Comparison of ENCODE assay signal across 43 cellular contexts in genomic region chr5:138105709-138106108, GRCh38. TPM values are rescaled to one million over a fixed set of nuclear protein-coding genes. Genes with fewer than 3 reads are reported as not detected.
"Had no signal": no experiment of that assay in that cellular context is flagged by ENCODE, and none has a peak within 500 bp of the region (broad histone marks: within the 10 kb centered on the region; RNA-seq: fewer than 3 reads in every experiment).

No MANE protein-coding gene starts in this region.

- H3K4me1 ChIP-seq: adrenal gland, ascending aorta, breast epithelium had no signal

- ATAC-seq: activated naive CD4-positive, alpha-beta T cell treated with anti-CD3 and anti-CD28 coated beads, Interleukin-2, amount 50 U/mL, for 72 hours; activated naive CD8-positive, alpha-beta T cell treated with anti-CD3 and anti-CD28 coated beads, Interleukin-2, amount 50 U/mL, for 24 hours; activated T-cell treated with anti-CD3 and anti-CD28 coated beads, Interleukin-2, amount 50 U/mL, for 4 hours; activated T-cell treated with anti-CD3 and anti-CD28 coated beads, Interleukin-2, amount 50 U/mL, for 72 hours; activated T-helper 17 cell treated with anti-CD3 and anti-CD28 coated beads, Interleukin-2, amount 50 U/mL, for 72 hours; body of pancreas had no signal

- H3K27ac Mint-ChIP-seq: activated naive CD4-positive, alpha-beta T cell treated with anti-CD3 and anti-CD28 coated beads for 36 hours; activated naive CD4-positive, alpha-beta T cell treated with anti-CD3 and anti-CD28 coated beads, Interleukin-2, amount 10 ng/mL, durations not matched to agents 7 days and 5 days; activated naive CD4-positive, alpha-beta T cell treated with anti-CD3 and anti-CD28 coated beads, Interleukin-2, amount 50 U/mL, for 24 hours; activated naive CD4-positive, alpha-beta T cell treated with anti-CD3 and anti-CD28 coated beads, Interleukin-2, amount 50 U/mL, for 72 hours; activated naive CD8-positive, alpha-beta T cell; activated naive CD8-positive, alpha-beta T cell treated with anti-CD3 and anti-CD28 coated beads for 36 hours; activated naive CD8-positive, alpha-beta T cell treated with anti-CD3 and anti-CD28 coated beads, Interleukin-2, amount 10 ng/mL, durations not matched to agents 7 days and 5 days; activated naive CD8-positive, alpha-beta T cell treated with anti-CD3 and anti-CD28 coated beads, Interleukin-2, amount 50 U/mL, for 24 hours; activated T-cell treated with anti-CD3 and anti-CD28 coated beads, Interleukin-2, amount 50 U/mL, for 72 hours; activated T-helper 1 cell treated with anti-CD3 and anti-CD28 coated beads, Interleukin-12 subunit alpha, Interleukin-12 subunit beta, Interleukin-2, Interleukin-4 antibody, amounts not matched to agents 30 ng/mL and 10 ng/mL and 1 ng/mL, durations not matched to agents 14 hours and 24 hours and 36 hours; activated T-helper 17 cell treated with anti-CD3 and anti-CD28 coated beads, Interleukin-2, amount 50 U/mL, for 72 hours; activated T-helper 2 cell treated with anti-CD3 and anti-CD28 coated beads, Interferon-gamma antibody, Interleukin-2, Interleukin-4, amounts not matched to agents 10 μg/mL and 5 μg/mL and 100 μg/mL, durations not matched to agents 14 hours and 24 hours and 36 hours; brain had no signal

- FAIRE-seq: astrocyte, bronchial epithelial cell, colon had no signal

- H3K27me3 ChIP-seq: adrenal gland, ascending aorta, body of pancreas, brain microvascular endothelial cell, breast epithelium, cardiac muscle cell had no signal

- H3K9me3 ChIP-seq: adrenal gland, ascending aorta, body of pancreas, breast epithelium had no signal

- H3K4me3 Mint-ChIP-seq: activated naive CD4-positive, alpha-beta T cell treated with anti-CD3 and anti-CD28 coated beads for 36 hours; activated naive CD4-positive, alpha-beta T cell treated with anti-CD3 and anti-CD28 coated beads, Interleukin-2, amount 10 ng/mL, durations not matched to agents 7 days and 5 days; activated naive CD4-positive, alpha-beta T cell treated with anti-CD3 and anti-CD28 coated beads, Interleukin-2, amount 50 U/mL, for 24 hours; activated naive CD8-positive, alpha-beta T cell; activated naive CD8-positive, alpha-beta T cell treated with anti-CD3 and anti-CD28 coated beads for 36 hours; activated naive CD8-positive, alpha-beta T cell treated with anti-CD3 and anti-CD28 coated beads, Interleukin-2, amount 10 ng/mL, durations not matched to agents 7 days and 5 days; activated naive CD8-positive, alpha-beta T cell treated with anti-CD3 and anti-CD28 coated beads, Interleukin-2, amount 50 U/mL, for 24 hours; activated T-cell treated with anti-CD3 and anti-CD28 coated beads, Interleukin-2, amount 50 U/mL, for 4 hours; activated T-cell treated with anti-CD3 and anti-CD28 coated beads, Interleukin-2, amount 50 U/mL, for 72 hours; activated T-helper 1 cell treated with anti-CD3 and anti-CD28 coated beads, Interleukin-12 subunit alpha, Interleukin-12 subunit beta, Interleukin-2, Interleukin-4 antibody, amounts not matched to agents 30 ng/mL and 10 ng/mL and 1 ng/mL, durations not matched to agents 14 hours and 24 hours and 36 hours; activated T-helper 17 cell treated with anti-CD3 and anti-CD28 coated beads, Interleukin-2, amount 50 U/mL, for 72 hours; brain; central memory CD8-positive, alpha-beta T cell had no signal

- H3K36me3 Mint-ChIP-seq: activated naive CD4-positive, alpha-beta T cell treated with anti-CD3 and anti-CD28 coated beads, Interleukin-2, amount 10 ng/mL, durations not matched to agents 7 days and 5 days; activated naive CD4-positive, alpha-beta T cell treated with anti-CD3 and anti-CD28 coated beads, Interleukin-2, amount 50 U/mL, for 24 hours; activated naive CD4-positive, alpha-beta T cell treated with anti-CD3 and anti-CD28 coated beads, Interleukin-2, amount 50 U/mL, for 72 hours; activated naive CD8-positive, alpha-beta T cell; activated naive CD8-positive, alpha-beta T cell treated with anti-CD3 and anti-CD28 coated beads for 36 hours; activated naive CD8-positive, alpha-beta T cell treated with anti-CD3 and anti-CD28 coated beads, Interleukin-2, amount 10 ng/mL, durations not matched to agents 7 days and 5 days; brain had no signal

- H3K4me3 ChIP-seq: adrenal gland, ascending aorta, body of pancreas, breast epithelium, cardiac muscle cell had no signal

- H3K4me1 Mint-ChIP-seq: activated naive CD4-positive, alpha-beta T cell treated with anti-CD3 and anti-CD28 coated beads, Interleukin-2, amount 50 U/mL, for 24 hours; activated T-helper 17 cell treated with anti-CD3 and anti-CD28 coated beads, Interleukin-2, amount 50 U/mL, for 72 hours; central memory CD8-positive, alpha-beta T cell had no signal

- H3K36me3 ChIP-seq: adrenal gland, ascending aorta, brain microvascular endothelial cell, breast epithelium, cardiac muscle cell had no signal

- H3K9me3 Mint-ChIP-seq: activated naive CD4-positive, alpha-beta T cell treated with anti-CD3 and anti-CD28 coated beads for 36 hours; activated naive CD4-positive, alpha-beta T cell treated with anti-CD3 and anti-CD28 coated beads, Interleukin-2, amount 10 ng/mL, durations not matched to agents 7 days and 5 days; activated naive CD4-positive, alpha-beta T cell treated with anti-CD3 and anti-CD28 coated beads, Interleukin-2, amount 50 U/mL, for 24 hours; activated naive CD4-positive, alpha-beta T cell treated with anti-CD3 and anti-CD28 coated beads, Interleukin-2, amount 50 U/mL, for 72 hours; activated naive CD8-positive, alpha-beta T cell treated with anti-CD3 and anti-CD28 coated beads for 36 hours; activated naive CD8-positive, alpha-beta T cell treated with anti-CD3 and anti-CD28 coated beads, Interleukin-2, amount 50 U/mL, for 24 hours; activated T-cell treated with anti-CD3 and anti-CD28 coated beads, Interleukin-2, amount 50 U/mL, for 4 hours; activated T-cell treated with anti-CD3 and anti-CD28 coated beads, Interleukin-2, amount 50 U/mL, for 72 hours; activated T-helper 1 cell treated with anti-CD3 and anti-CD28 coated beads, Interleukin-12 subunit alpha, Interleukin-12 subunit beta, Interleukin-2, Interleukin-4 antibody, amounts not matched to agents 30 ng/mL and 10 ng/mL and 1 ng/mL, durations not matched to agents 14 hours and 24 hours and 36 hours; activated T-helper 17 cell treated with anti-CD3 and anti-CD28 coated beads, Interleukin-2, amount 50 U/mL, for 72 hours; activated T-helper 2 cell treated with anti-CD3 and anti-CD28 coated beads, Interferon-gamma antibody, Interleukin-2, Interleukin-4, amounts not matched to agents 10 μg/mL and 5 μg/mL and 100 μg/mL, durations not matched to agents 14 hours and 24 hours and 36 hours; brain; central memory CD8-positive, alpha-beta T cell had no signal

- H3K27me3 Mint-ChIP-seq: activated naive CD4-positive, alpha-beta T cell treated with anti-CD3 and anti-CD28 coated beads, Interleukin-2, amount 50 U/mL, for 24 hours; activated naive CD8-positive, alpha-beta T cell treated with anti-CD3 and anti-CD28 coated beads for 36 hours; brain had no signal

- DNase-seq: activated effector memory CD4-positive, alpha-beta T cell treated with anti-CD3 and anti-CD28 coated beads, Interleukin-2, amount 50 U/mL, for 16 hours; activated effector memory CD4-positive, alpha-beta T cell treated with Interleukin-2 at 50 U/mL for 16 hours; activated gamma-delta T cell; activated gamma-delta T cell treated with Interleukin-2 at 50 U/mL for 16 hours; activated naive CD4-positive, alpha-beta T cell; activated naive CD4-positive, alpha-beta T cell treated with anti-CD3 and anti-CD28 coated beads for 36 hours; activated naive CD4-positive, alpha-beta T cell treated with anti-CD3 and anti-CD28 coated beads, Interleukin-2, amount 10 ng/mL, durations not matched to agents 7 days and 5 days; activated naive CD4-positive, alpha-beta T cell treated with anti-CD3 and anti-CD28 coated beads, Interleukin-2, amount 50 U/mL, for 16 hours; activated naive CD4-positive, alpha-beta T cell treated with Interleukin-2 at 50 U/mL for 16 hours; activated naive CD8-positive, alpha-beta T cell treated with anti-CD3 and anti-CD28 coated beads for 36 hours; activated naive CD8-positive, alpha-beta T cell treated with anti-CD3 and anti-CD28 coated beads, Interleukin-2, amount 10 ng/mL, durations not matched to agents 7 days and 5 days; activated naive CD8-positive, alpha-beta T cell treated with anti-CD3 and anti-CD28 coated beads, Interleukin-2, amount 50 U/mL, for 24 hours; activated T-cell treated with anti-CD3 and anti-CD28 coated beads, Interleukin-2, amount 50 U/mL, for 4 hours; activated T-cell treated with anti-CD3 and anti-CD28 coated beads, Interleukin-2, amount 50 U/mL, for 48 hours; activated T-cell treated with anti-CD3 and anti-CD28 coated beads, Interleukin-2, amount 50 U/mL, for 72 hours; adrenal gland; amniotic stem cell; amygdala; anterior cingulate cortex; aorta; body of pancreas; brain microvascular endothelial cell; caudate nucleus; central memory CD4-positive, alpha-beta T cell; cerebellar nuclear complex had no signal

- H3K27ac ChIP-seq: adrenal gland, ascending aorta, body of pancreas, brain microvascular endothelial cell, breast epithelium, cardiac muscle cell had no signal

RNA-seq across cellular contexts. Expression of gene WNT8A, which starts 21.9 kb away (rescaled TPM):
- total RNA-seq: activated naive CD4-positive, alpha-beta T cell treated with anti-CD3 and anti-CD28 coated beads for 36 hours; activated naive CD4-positive, alpha-beta T cell treated with anti-CD3 and anti-CD28 coated beads, Interleukin-2, amount 50 U/mL, for 72 hours; activated naive CD8-positive, alpha-beta T cell treated with anti-CD3 and anti-CD28 coated beads for 36 hours; activated naive CD8-positive, alpha-beta T cell treated with anti-CD3 and anti-CD28 coated beads, Interleukin-2, amount 10 ng/mL, durations not matched to agents 7 days and 5 days; activated T-cell treated with anti-CD3 and anti-CD28 coated beads, Interleukin-2, amount 50 U/mL, for 4 hours; activated T-cell treated with anti-CD3 and anti-CD28 coated beads, Interleukin-2, amount 50 U/mL, for 72 hours; activated T-helper 1 cell treated with anti-CD3 and anti-CD28 coated beads, Interleukin-12 subunit alpha, Interleukin-12 subunit beta, Interleukin-2, Interleukin-4 antibody, amounts not matched to agents 30 ng/mL and 10 ng/mL and 1 ng/mL, durations not matched to agents 14 hours and 24 hours and 36 hours; activated T-helper 17 cell treated with anti-CD3 and anti-CD28 coated beads, Interleukin-2, amount 50 U/mL, for 72 hours; activated T-helper 2 cell treated with anti-CD3 and anti-CD28 coated beads, Interferon-gamma antibody, Interleukin-2, Interleukin-4, amounts not matched to agents 10 μg/mL and 5 μg/mL and 100 μg/mL, durations not matched to agents 14 hours and 24 hours and 36 hours; adrenal gland; aorta; ascending aorta; astrocyte; body of pancreas; breast epithelium; bronchial epithelial cell; cardiac muscle cell; cardiac septum; cerebellum; chondrocyte had no signal
- polyA plus RNA-seq: adipose tissue, adrenal gland, aorta, cardiac muscle cell had no signal

RNA-seq across cellular contexts. Expression of gene NME5, which starts 33.5 kb away (rescaled TPM):
- total RNA-seq: activated naive CD4-positive, alpha-beta T cell treated with anti-CD3 and anti-CD28 coated beads for 36 hours; activated naive CD4-positive, alpha-beta T cell treated with anti-CD3 and anti-CD28 coated beads, Interleukin-2, amount 50 U/mL, for 72 hours; activated naive CD8-positive, alpha-beta T cell treated with anti-CD3 and anti-CD28 coated beads for 36 hours; activated naive CD8-positive, alpha-beta T cell treated with anti-CD3 and anti-CD28 coated beads, Interleukin-2, amount 10 ng/mL, durations not matched to agents 7 days and 5 days; activated T-cell treated with anti-CD3 and anti-CD28 coated beads, Interleukin-2, amount 50 U/mL, for 4 hours; activated T-cell treated with anti-CD3 and anti-CD28 coated beads, Interleukin-2, amount 50 U/mL, for 72 hours; activated T-helper 1 cell treated with anti-CD3 and anti-CD28 coated beads, Interleukin-12 subunit alpha, Interleukin-12 subunit beta, Interleukin-2, Interleukin-4 antibody, amounts not matched to agents 30 ng/mL and 10 ng/mL and 1 ng/mL, durations not matched to agents 14 hours and 24 hours and 36 hours; activated T-helper 17 cell treated with anti-CD3 and anti-CD28 coated beads, Interleukin-2, amount 50 U/mL, for 72 hours; activated T-helper 2 cell treated with anti-CD3 and anti-CD28 coated beads, Interferon-gamma antibody, Interleukin-2, Interleukin-4, amounts not matched to agents 10 μg/mL and 5 μg/mL and 100 μg/mL, durations not matched to agents 14 hours and 24 hours and 36 hours; ascending aorta had no signal
